In the genomic region with DNA sequence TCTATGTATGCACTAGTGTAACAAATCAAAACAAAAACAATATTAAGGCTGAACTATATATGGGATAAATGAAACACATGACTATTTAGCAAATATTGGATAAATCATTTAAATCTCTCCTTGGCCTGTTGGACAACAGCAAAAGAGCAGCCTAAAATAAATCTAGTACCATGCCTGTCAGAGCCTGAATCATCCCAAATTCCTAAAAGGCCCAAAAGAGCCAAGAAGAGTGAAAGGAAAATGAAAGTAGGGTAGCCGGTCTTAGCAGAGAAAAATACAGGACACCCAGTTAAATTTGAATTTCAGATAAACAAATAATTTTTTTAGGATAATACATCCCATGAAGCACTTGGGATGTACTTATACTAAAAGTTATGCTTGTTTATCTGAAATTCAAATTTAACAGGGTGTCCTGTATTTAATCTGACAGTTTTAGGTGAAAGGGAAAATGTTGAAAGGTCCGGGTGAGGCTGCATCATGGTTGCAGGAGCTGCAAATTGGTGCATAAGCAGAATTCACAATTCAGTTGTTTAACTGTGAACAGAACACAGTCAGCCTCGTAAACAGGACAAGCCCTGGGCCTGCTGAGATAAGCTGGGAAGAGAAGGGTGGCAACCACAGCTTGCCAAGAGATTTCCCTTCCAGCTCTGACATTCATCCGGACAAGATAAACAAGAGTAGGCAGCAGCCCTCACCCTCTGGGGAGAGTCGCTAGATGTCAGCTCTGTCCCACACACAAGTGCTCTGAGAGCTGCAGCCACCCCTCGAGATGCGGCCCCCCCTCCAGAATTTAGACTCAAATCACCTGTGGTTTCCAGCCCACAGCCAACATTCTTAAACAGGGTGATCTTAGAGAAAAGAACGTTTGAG, we compare ENCODE assay signal across 8 cellular contexts. TPM values are rescaled to one million over a fixed set of nuclear protein-coding genes. Genes with fewer than 3 reads are reported as not detected.
DNase-seq lines count a peak whose midpoint lies in the region; ATAC-seq and TF ChIP-seq lines count a peak whose summit lies in the region.

No MANE protein-coding gene starts in this region.

- H3K4me3 ChIP-seq in Karpas-422 (ENCODE audit: low read length) (peak overlapping the region; percentile 28), right lobe of liver (no peak overlapping the region), stomach (peak overlapping the region; percentile 7 to 20 (median 16))

- H3K9me3 ChIP-seq in Karpas-422 (ENCODE audit: low read length) (no peaks in the 10 kb centered on the region), right lobe of liver (no peaks in the 10 kb centered on the region), stomach (no peaks in the 10 kb centered on the region)

- H3K4me1 ChIP-seq in Karpas-422 (ENCODE audit: low read length) (peaks cover 27% of the 10 kb centered on the region), right lobe of liver (peaks cover 0 to 10% (median 0%) of the 10 kb centered on the region in 4 donors), stomach (peaks cover 0 to 32% (median 19%) of the 10 kb centered on the region in 4 donors)

- no peaks in the 10 kb centered on the region for H3K9me2 ChIP-seq in Karpas-422 (replicated peaks; ENCODE audit: insufficient read depth, low read length)

- H3K27me3 ChIP-seq in Karpas-422 (ENCODE audit: low read length) (no peaks in the 10 kb centered on the region), right lobe of liver (no peaks in the 10 kb centered on the region), stomach (no peaks in the 10 kb centered on the region)

- no peaks in the 10 kb centered on the region for H3K36me3 ChIP-seq in Karpas-422 (ENCODE audit: insufficient read depth, low read length)
- no peaks in the 10 kb centered on the region for H3K36me3 ChIP-seq in right lobe of liver
- peaks cover 0 to 7% (median 0%) of the 10 kb centered on the region in 4 donors for H3K36me3 ChIP-seq in stomach

- TF ChIP-seq CTCF in right lobe of liver (IDR thresholded peaks at IDR 0.05) = peak; percentile 41 to 63 (median 54)
- no peak for TF ChIP-seq CTCF in stomach (IDR thresholded peaks at IDR 0.05)

- intact Hi-C loops in right lobe of liver (cut with DNase I) = no loop called here
- intact Hi-C loops in stomach (cut with DNase I; ENCODE audit: low total_unique reads) = no loop called here

- no peaks in the 10 kb centered on the region for H3K79me2 ChIP-seq in Karpas-422 (ENCODE audit: low read length)

- H2AFZ ChIP-seq in Karpas-422 (ENCODE audit: low read length) = no peak overlapping the region

- no peak for TF ChIP-seq EP300 in stomach (IDR thresholded peaks at IDR 0.05)

- ATAC-seq in right lobe of liver = peak; percentile 97 to 99 (median 98)

- DNase-seq in activated gamma-delta T cell treated with Interleukin-2 at 50 U/mL for 16 hours (peak; percentile 36), activated gamma-delta T cell (lab: John Stamatoyannopoulos, UW) (no peak), Karpas-422 (peak; percentile 80), T1000 (lab: John Stamatoyannopoulos, UW) (peak; percentile 17), dedifferentiated amniotic fluid mesenchymal stem cell (ENCODE audit: extremely low spot score) (peak; percentile 49), right lobe of liver (peak; percentile 70 to 82 (median 77)), stomach (no peak), HuH-7.5 (ENCODE audit: low spot score) (no peak)

- WGBS in right lobe of liver (ENCODE audit: insufficient coverage, low coverage, low lambda C conversion rate, missing lambda C conversion rate) = 3% methylated on average over 8 of the region's 8 CpGs
- WGBS in stomach, 5 donors = 14 to 26% (median 17%) methylated on average over 6 to 8 of the region's 8 CpGs

- TF ChIP-seq POLR2A in right lobe of liver (IDR thresholded peaks at IDR 0.05) (no peak), stomach (IDR thresholded peaks at IDR 0.05) (no peak)

- no peak overlapping the region for H3K27ac ChIP-seq in Karpas-422 (ENCODE audit: low read length)
- peak overlapping the region; percentile 3 to 44 (median 19) for H3K27ac ChIP-seq in right lobe of liver
- H3K27ac ChIP-seq in stomach = peak overlapping the region in 4 of 5 donors; percentile 13 to 67 (median 60)

- peak overlapping the region; percentile 42 for H3K9ac ChIP-seq in Karpas-422 (ENCODE audit: low read length)

- no peaks in the 10 kb centered on the region for H4K20me1 ChIP-seq in Karpas-422 (ENCODE audit: insufficient read depth, low read depth, low read length)

- H3K4me2 ChIP-seq in Karpas-422 (ENCODE audit: low read depth, low read length, poor library complexity, severe bottlenecking) = peak overlapping the region; percentile 51

RNA-seq across cellular contexts. Expression of a gene that starts 30.3 kb away (rescaled TPM):
- 31.9 and 38.6 TPM in 2 replicates for total RNA-seq in Karpas-422 (2014; rRNA removed; shearing (Covaris generic); ENCODE audit: low replicate concordance)
- total RNA-seq in right lobe of liver (10 to 100 TPM in 1 of 6 experiments, 1 to 10 TPM in 5; 4.1 to 10.9 (median 7.1) TPM), stomach (10 to 100 TPM in 2 of 5 donors, 1 to 10 TPM in 3; 1.3 to 83.4 (median 9.0) TPM)
- polyA plus RNA-seq in stomach = 10 to 100 TPM; 13.5 to 34.7 (median 18.5) TPM

RNA-seq across cellular contexts. Expression of a gene that starts 30.4 kb away (rescaled TPM):
- total RNA-seq in Karpas-422 (2014; rRNA removed; shearing (Covaris generic); ENCODE audit: low replicate concordance) = 32.9 and 42.7 TPM in 2 replicates
- 10 to 100 TPM in 1 of 6 experiments, 1 to 10 TPM in 5; 6.1 to 11.1 (median 6.9) TPM for total RNA-seq in right lobe of liver
- total RNA-seq in stomach = 10 to 100 TPM in 2 of 5 donors, 1 to 10 TPM in 3; 1.2 to 31.7 (median 8.7) TPM
- polyA plus RNA-seq in stomach = 1 to 10 TPM; 1.4 to 3.5 (median 2.9) TPM

RNA-seq across cellular contexts. Expression of a gene that starts 54.2 kb away (rescaled TPM):
- total RNA-seq in Karpas-422 (2014; rRNA removed; shearing (Covaris generic); ENCODE audit: low replicate concordance) = 5.9 and 12.4 TPM in 2 replicates
- total RNA-seq in right lobe of liver (1 to 10 TPM; 1.1 to 4.5 (median 2.8) TPM), stomach (100 to 1,000 TPM in 1 of 5 donors, 1 to 10 TPM in 2, under 1 TPM in 1, not detected in 1; 0.89 to 174 (median 5.6) TPM)
- 1 to 10 TPM in 2 of 3 donors, under 1 TPM in 1; 0.61 to 1.4 (median 1.0) TPM for polyA plus RNA-seq in stomach

Comparison
In these comparisons a context has a peak if more than half of its experiments do, and no peak if none do; other contexts are left out.
1. DNase-seq: peak in activated gamma-delta T cell treated with Interleukin-2 at 50 U/mL for 16 hours (single experiment), Karpas-422 (single experiment), T1000 (single experiment), dedifferentiated amniotic fluid mesenchymal stem cell (single experiment) and right lobe of liver (3 of 3); none in activated gamma-delta T cell (single experiment), stomach (single experiment) and HuH-7.5 (single experiment).
2. H3K4me3 ChIP-seq: peak in Karpas-422 (single experiment) and stomach (4 of 4); none in right lobe of liver (0 of 3).
3. CTCF ChIP-seq: peak in right lobe of liver (4 of 4); none in stomach (0 of 7).